In genomic region chr1:21149862-21150432, GRCh38 we compare ENCODE assay signal across 8 cellular contexts. TPM values are rescaled to one million over a fixed set of nuclear protein-coding genes. Genes with fewer than 3 reads are reported as not detected.
A peak's percentile ranks its signal among the peaks of the same experiment; 100 is the strongest.
DNase-seq lines count a peak whose midpoint lies in the region; ATAC-seq and TF ChIP-seq lines count a peak whose summit lies in the region.

No MANE protein-coding gene starts in this region.

- H3K4me1 ChIP-seq in SK-N-SH (ENCODE audit: control insufficient read depth in 1 of 2, insufficient read depth in 2 of 2, low read depth in 1 of 2, low read length in 1 of 2) (peaks cover 6 to 8% of the 10 kb centered on the region in 2 experiments), uterus (no peaks in the 10 kb centered on the region)

- DNase-seq in Daoy (ENCODE audit: low read depth) (peak; percentile 77), SK-N-SH (peak; percentile 37), globus pallidus (ENCODE audit: low spot score) (peak; percentile 53), pons (ENCODE audit: low spot score) (peak; percentile 51), cerebellar nuclear complex (lab: John Stamatoyannopoulos, UW) (no peak), posterior vena cava (ENCODE audit: low spot score) (no peak), uterus (no peak)

- 27% methylated on average over 3 of the region's 3 CpGs for WGBS in SK-N-SH (ENCODE audit: low lambda C conversion rate)

- H3K4me3 ChIP-seq in SK-N-SH (ENCODE audit: low read depth in 2 of 2, low read length in 1 of 2) (no peak overlapping the region), uterus (no peak overlapping the region)

- H3K79me2 ChIP-seq in SK-N-SH (ENCODE audit: insufficient read depth): peaks cover 86% of the 10 kb centered on the region

- H3K36me3 ChIP-seq in SK-N-SH (replicated peaks in 1 of 2; ENCODE audit: control insufficient read depth in 1 of 2, insufficient read depth in 2 of 2, low read length in 1 of 2) (peaks cover 3 to 11% of the 10 kb centered on the region in 2 experiments), uterus (no peaks in the 10 kb centered on the region)

- peak overlapping the region; percentile 14; the same call in 1 of the 2 replicates for H2AFZ ChIP-seq in SK-N-SH (ENCODE audit: low read depth)

- TF ChIP-seq POLR2A in uterus (IDR thresholded peaks at IDR 0.05): no peak

- H3K9me3 ChIP-seq in SK-N-SH: no peaks in the 10 kb centered on the region
- H3K9me3 ChIP-seq in uterus: no peaks in the 10 kb centered on the region

- CTCF ChIA-PET in SK-N-SH (lab: Yijun Ruan, JAX): interaction anchor here (0.6 to 1.9 kb wide), 2 partner anchors 45 to 453 kb away, joined by 3 to 6 read pairs; no protein-coding TSS in a partner anchor

- intact Hi-C loops in posterior vena cava (cut with DNase I) (no loop called here), uterus (cut with DNase I; ENCODE audit: low total_unique reads) (no loop called here)

- ATAC-seq in HG03025 (IDR thresholded peaks at IDR 0.05; ENCODE audit: low FRiP score, unreplicated experiment): no peak

- no peak for TF ChIP-seq RAD21 in SK-N-SH (IDR thresholded peaks at IDR 0.05; ENCODE audit: low read length)

- H3K27me3 ChIP-seq in SK-N-SH (ENCODE audit: insufficient read depth) (no peaks in the 10 kb centered on the region), uterus (no peaks in the 10 kb centered on the region)

- peak overlapping the region; percentile 54 for H3K9ac ChIP-seq in SK-N-SH

- H3K27ac ChIP-seq in SK-N-SH (ENCODE audit: low read depth in 2 of 2, low read length in 1 of 2): peak overlapping the region; percentile 75 to 93
- H3K27ac ChIP-seq in uterus: peak overlapping the region in 1 of 2 donors; percentile 22

- TF ChIP-seq EP300 in SK-N-SH (IDR thresholded peaks at IDR 0.05; ENCODE audit: borderline replicate concordance in 1 of 2, low read depth in 1 of 2, low read length in 1 of 2): no peak; a peak in 1 of 4 replicates

- no peaks in the 10 kb centered on the region; the same call in 1 of the 2 replicates for H4K20me1 ChIP-seq in SK-N-SH (ENCODE audit: insufficient read depth)

- peaks cover 49% of the 10 kb centered on the region for H3F3A ChIP-seq in SK-N-SH (replicated peaks; ENCODE audit: insufficient read depth)

- POLR2A ChIA-PET in SK-N-SH (lab: Yijun Ruan, JAX): no interaction called here

- TF ChIP-seq CTCF in SK-N-SH (IDR thresholded peaks at IDR 0.05) (no peak), uterus (IDR thresholded peaks at IDR 0.05) (no peak)

- H3K4me2 ChIP-seq in SK-N-SH: peak overlapping the region; percentile 64

- no peaks in the 10 kb centered on the region for H3K9me2 ChIP-seq in SK-N-SH

TF ChIP-seq in SK-N-SH, 30 proteins besides CTCF, POLR2A, EP300 and RAD21 (continues in another document):
- TF ChIP-seq FOSL2 (IDR thresholded peaks at IDR 0.05; ENCODE audit: borderline replicate concordance, low read depth) (peak; percentile 57), RCOR1 (IDR thresholded peaks at IDR 0.05; ENCODE audit: low read length) (no peak), GATA2 (CRISPR knock-in tag; IDR thresholded peaks at IDR 0.05) (no peak), USF2 (IDR thresholded peaks at IDR 0.05; ENCODE audit: borderline replicate concordance, low read depth, low read length) (no peak), EZH2phosphoT487 (IDR thresholded peaks at IDR 0.05; ENCODE audit: borderline replicate concordance, low read depth) (no peak), FOXM1 (IDR thresholded peaks at IDR 0.05; ENCODE audit: low read depth) (no peak), TCF12 (IDR thresholded peaks at IDR 0.05) (peak; percentile 75), SIN3A (IDR thresholded peaks at IDR 0.05; ENCODE audit: borderline replicate concordance, low read depth, low read length) (0 out of 2 replicates have a peak, but pooled peaks have one; percentile 11), MEF2A (IDR thresholded peaks at IDR 0.05; ENCODE audit: borderline replicate concordance, low read depth) (0 out of 2 replicates have a peak, but pooled peaks have one; percentile 16), ELF1 (IDR thresholded peaks at IDR 0.05) (no peak; the same call in 1 of the 2 replicates), TAF1 (IDR thresholded peaks at IDR 0.05; ENCODE audit: borderline replicate concordance, low read depth, low read length) (peak; percentile 38; the same call in 1 of the 2 replicates), MXI1 (IDR thresholded peaks at IDR 0.05; ENCODE audit: low read depth, low read length) (no peak), TEAD4 (IDR thresholded peaks at IDR 0.05; ENCODE audit: borderline replicate concordance, insufficient read depth) (peak; percentile 73; the same call in 1 of the 2 replicates), REST (IDR thresholded peaks at IDR 0.05; ENCODE audit: low read depth, low read length) (0 out of 2 replicates have a peak, but pooled peaks have one; percentile 22), RXRA (IDR thresholded peaks at IDR 0.05; ENCODE audit: borderline replicate concordance, low read depth) (no peak), RFX5 (IDR thresholded peaks at IDR 0.05; ENCODE audit: low read length) (no peak), GABPA (IDR thresholded peaks at IDR 0.05; ENCODE audit: low read depth) (no peak), JUND (IDR thresholded peaks at IDR 0.05) (peak; percentile 63)
- TF ChIP-seq, protein P1, sequence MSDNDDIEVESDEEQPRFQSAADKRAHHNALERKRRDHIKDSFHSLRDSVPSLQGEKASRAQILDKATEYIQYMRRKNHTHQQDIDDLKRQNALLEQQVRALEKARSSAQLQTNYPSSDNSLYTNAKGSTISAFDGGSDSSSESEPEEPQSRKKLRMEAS (IDR thresholded peaks at IDR 0.05; ENCODE audit: low read depth): peak; percentile 31; the same call in 1 of the 2 replicates
- TF ChIP-seq, protein P2, sequence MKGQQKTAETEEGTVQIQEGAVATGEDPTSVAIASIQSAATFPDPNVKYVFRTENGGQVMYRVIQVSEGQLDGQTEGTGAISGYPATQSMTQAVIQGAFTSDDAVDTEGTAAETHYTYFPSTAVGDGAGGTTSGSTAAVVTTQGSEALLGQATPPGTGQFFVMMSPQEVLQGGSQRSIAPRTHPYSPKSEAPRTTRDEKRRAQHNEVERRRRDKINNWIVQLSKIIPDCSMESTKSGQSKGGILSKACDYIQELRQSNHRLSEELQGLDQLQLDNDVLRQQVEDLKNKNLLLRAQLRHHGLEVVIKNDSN (IDR thresholded peaks at IDR 0.05; ENCODE audit: borderline replicate concordance, low read depth): no peak
- TF ChIP-seq, protein P3, sequence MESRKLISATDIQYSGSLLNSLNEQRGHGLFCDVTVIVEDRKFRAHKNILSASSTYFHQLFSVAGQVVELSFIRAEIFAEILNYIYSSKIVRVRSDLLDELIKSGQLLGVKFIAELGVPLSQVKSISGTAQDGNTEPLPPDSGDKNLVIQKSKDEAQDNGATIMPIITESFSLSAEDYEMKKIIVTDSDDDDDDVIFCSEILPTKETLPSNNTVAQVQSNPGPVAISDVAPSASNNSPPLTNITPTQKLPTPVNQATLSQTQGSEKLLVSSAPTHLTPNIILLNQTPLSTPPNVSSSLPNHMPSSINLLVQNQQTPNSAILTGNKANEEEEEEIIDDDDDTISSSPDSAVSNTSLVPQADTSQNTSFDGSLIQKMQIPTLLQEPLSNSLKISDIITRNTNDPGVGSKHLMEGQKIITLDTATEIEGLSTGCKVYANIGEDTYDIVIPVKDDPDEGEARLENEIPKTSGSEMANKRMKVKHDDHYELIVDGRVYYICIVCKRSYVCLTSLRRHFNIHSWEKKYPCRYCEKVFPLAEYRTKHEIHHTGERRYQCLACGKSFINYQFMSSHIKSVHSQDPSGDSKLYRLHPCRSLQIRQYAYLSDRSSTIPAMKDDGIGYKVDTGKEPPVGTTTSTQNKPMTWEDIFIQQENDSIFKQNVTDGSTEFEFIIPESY (IDR thresholded peaks at IDR 0.05; ENCODE audit: borderline replicate concordance, low read depth): no peak

RNA-seq across cellular contexts. Expression of gene EIF4G3, which starts 26.8 kb away (rescaled TPM):
- total RNA-seq in Daoy (2014; rRNA removed; shearing (Covaris generic)): 31.3 and 33.9 TPM in 2 replicates
- 32.0 and 40.3 TPM in 2 replicates for polyA plus RNA-seq in SK-N-SH (2012; rRNA removed)
- 37.3 and 41.3 TPM in 2 replicates for polyA plus RNA-seq in SK-N-SH (2012; cell fraction: cytosol; rRNA removed)
- polyA plus RNA-seq in SK-N-SH (2012; cell fraction: nucleus; rRNA removed): 37.4 and 68.6 TPM in 2 replicates
- total RNA-seq in posterior vena cava (10 to 100 TPM; 54.7 to 56.6 TPM), uterus (10 to 100 TPM; 18.8 to 75.0 (median 34.9) TPM)

Comparison
In these comparisons a context has a peak if more than half of its experiments do, and no peak if none do; other contexts are left out.
1. DNase-seq: peak in Daoy (single experiment), SK-N-SH (single experiment), globus pallidus (single experiment) and pons (single experiment); none in cerebellar nuclear complex (0 of 2), posterior vena cava (single experiment) and uterus (0 of 2).